8 cellular contexts compared by ENCODE assay signal in genomic region chr3:149245738-149246451, GRCh38. TPM values are rescaled to one million over a fixed set of nuclear protein-coding genes. Genes with fewer than 3 reads are reported as not detected.
DNase-seq lines count a peak whose midpoint lies in the region; ATAC-seq lines count a peak whose summit lies in the region.

No MANE protein-coding gene starts in this region.

- DNase-seq in GM04504 (ENCODE audit: low read depth) (peak; percentile 54), HT-29 (ENCODE audit: low spot score) (peak; percentile 70), amniotic epithelial cell (ENCODE audit: low read depth) (peak; percentile 72), left kidney (ENCODE audit: low read depth, low spot score) (peak; percentile 30), NCI-H345 (lab: John Stamatoyannopoulos, UW) (no peak), NCI-H146 (lab: John Stamatoyannopoulos, UW) (no peak), DMS79 treated with DMSO at 0.1 percent for 48 hours (lab: John Stamatoyannopoulos, UW) (no peak)

- ATAC-seq in GM21515 (IDR thresholded peaks at IDR 0.05; ENCODE audit: unreplicated experiment): peak; percentile 83

RNA-seq across cellular contexts. Expression of gene CP, which starts 24.3 kb away (rescaled TPM):
- 0.57 TPM in 1 of 2 replicates, not detected in the other for total RNA-seq in HT-29 (2014; rRNA removed; shearing (Covaris generic))

Comparison
In these comparisons a context has a peak if more than half of its experiments do, and no peak if none do; other contexts are left out.
1. DNase-seq: peak in GM04504 (single experiment), HT-29 (single experiment), amniotic epithelial cell (single experiment) and left kidney (single experiment); none in NCI-H345 (single experiment), NCI-H146 (single experiment) and DMS79 treated with DMSO at 0.1 percent for 48 hours (single experiment).